ENCODE assay signal across 8 cellular contexts in genomic region chr6:130872250-130873095, GRCh38. TPM values are rescaled to one million over a fixed set of nuclear protein-coding genes. Genes with fewer than 3 reads are reported as not detected.
DNase-seq lines count a peak whose midpoint lies in the region; ATAC-seq, FAIRE-seq and TF ChIP-seq lines count a peak whose summit lies in the region.

No MANE protein-coding gene starts in this region.

- ATAC-seq in GM18868 (IDR thresholded peaks at IDR 0.05; ENCODE audit: unreplicated experiment) (peak; percentile 85), GM19328 (IDR thresholded peaks at IDR 0.05; ENCODE audit: unreplicated experiment) (no peak)
- ATAC-seq in activated naive CD8-positive, alpha-beta T cell treated with anti-CD3 and anti-CD28 coated beads, Interleukin-2, amount 10 ng/mL, durations not matched to agents 7 days and 5 days (ENCODE audit: low read depth), result peak; percentile 54

- H3K9me3 ChIP-seq in right atrium auricular region (no peaks in the 10 kb centered on the region), sigmoid colon (no peaks in the 10 kb centered on the region)

- intact Hi-C loops in sigmoid colon (cut with DNase I), result no loop called here

- H3K27ac ChIP-seq in right atrium auricular region, result no peak overlapping the region
- H3K27ac ChIP-seq in sigmoid colon, result no peak overlapping the region

- H3K4me3 ChIP-seq in AG10803 (ENCODE audit: low read length) (no peak overlapping the region), right atrium auricular region (no peak overlapping the region), sigmoid colon (no peak overlapping the region)

- FAIRE-seq in HTR-8/SVneo (lab: Jason Lieb, UNC), result peak; percentile 74

- H3K36me3 Mint-ChIP-seq in activated naive CD8-positive, alpha-beta T cell treated with anti-CD3 and anti-CD28 coated beads, Interleukin-2, amount 10 ng/mL, durations not matched to agents 7 days and 5 days, result peaks cover 1% of the 10 kb centered on the region

- H3K27me3 ChIP-seq in right atrium auricular region (no peaks in the 10 kb centered on the region), sigmoid colon (no peaks in the 10 kb centered on the region)

- H3K27ac Mint-ChIP-seq in activated naive CD8-positive, alpha-beta T cell treated with anti-CD3 and anti-CD28 coated beads, Interleukin-2, amount 10 ng/mL, durations not matched to agents 7 days and 5 days, result no peak overlapping the region

- H3K4me3 Mint-ChIP-seq in activated naive CD8-positive, alpha-beta T cell treated with anti-CD3 and anti-CD28 coated beads, Interleukin-2, amount 10 ng/mL, durations not matched to agents 7 days and 5 days, result no peak overlapping the region

- WGBS in sigmoid colon, 2 donors, result 68 to 70% methylated on average over 8 of the region's 8 CpGs

- POLR2A ChIA-PET in activated naive CD8-positive, alpha-beta T cell treated with anti-CD3 and anti-CD28 coated beads, Interleukin-2, amount 10 ng/mL, durations not matched to agents 7 days and 5 days (lab: Charles Lee), result no interaction called here

- H3K36me3 ChIP-seq in right atrium auricular region, result peaks cover 8% of the 10 kb centered on the region
- H3K36me3 ChIP-seq in sigmoid colon, result peaks cover 0 to 14% (median 2%) of the 10 kb centered on the region in 4 donors

- H3K4me1 Mint-ChIP-seq in activated naive CD8-positive, alpha-beta T cell treated with anti-CD3 and anti-CD28 coated beads, Interleukin-2, amount 10 ng/mL, durations not matched to agents 7 days and 5 days, result peaks cover 4% of the 10 kb centered on the region

- TF ChIP-seq POLR2A in sigmoid colon (IDR thresholded peaks at IDR 0.05), result no peak

- TF ChIP-seq CTCF in AG10803 (conservative IDR thresholded peaks at IDR 0.05; ENCODE audit: low read length) (peak; percentile 97), right atrium auricular region (IDR thresholded peaks at IDR 0.05) (peak; percentile 65 to 87), sigmoid colon (IDR thresholded peaks at IDR 0.05) (peak; percentile 28 to 79 (median 68))

- TF ChIP-seq EP300 in sigmoid colon (IDR thresholded peaks at IDR 0.05), result no peak

- DNase-seq in AG10803 (ENCODE audit: low read depth) (peak; percentile 47), HTR-8/SVneo (ENCODE audit: insufficient read length, low spot score) (peak; percentile 42), SKM-1 (lab: John Stamatoyannopoulos, UW; ENCODE audit: unreplicated experiment) (peak; percentile 53), right atrium auricular region (ENCODE audit: low spot score) (peak; percentile 78), sigmoid colon (peak; percentile 80)
- DNase-seq in activated naive CD8-positive, alpha-beta T cell treated with anti-CD3 and anti-CD28 coated beads, Interleukin-2, amount 10 ng/mL, durations not matched to agents 7 days and 5 days, result peak; percentile 75

- H3K4me1 ChIP-seq in right atrium auricular region, result no peaks in the 10 kb centered on the region
- no peaks in the 10 kb centered on the region for H3K4me1 ChIP-seq in sigmoid colon

- H3K27me3 Mint-ChIP-seq in activated naive CD8-positive, alpha-beta T cell treated with anti-CD3 and anti-CD28 coated beads, Interleukin-2, amount 10 ng/mL, durations not matched to agents 7 days and 5 days, result no peaks in the 10 kb centered on the region

- H3K9me3 Mint-ChIP-seq in activated naive CD8-positive, alpha-beta T cell treated with anti-CD3 and anti-CD28 coated beads, Interleukin-2, amount 10 ng/mL, durations not matched to agents 7 days and 5 days, result no peaks in the 10 kb centered on the region

RNA-seq across cellular contexts. Expression of gene SMLR1, which starts 45.3 kb away (rescaled TPM):
- total RNA-seq in activated naive CD8-positive, alpha-beta T cell treated with anti-CD3 and anti-CD28 coated beads, Interleukin-2, amount 10 ng/mL, durations not matched to agents 7 days and 5 days, result not detected
- total RNA-seq in right atrium auricular region (not detected), sigmoid colon (not detected)
- polyA plus RNA-seq in sigmoid colon, result not detected
